In genomic region chr3:62446337-62446940, GRCh38 we compare ENCODE assay signal across 14 cellular contexts.
DNase-seq lines count a peak whose midpoint lies in the region; ATAC-seq and TF ChIP-seq lines count a peak whose summit lies in the region.
"Had no signal": no experiment of that assay in that cellular context is flagged by ENCODE, and none has a peak within 500 bp of the region (broad histone marks: within the 10 kb centered on the region; RNA-seq: fewer than 3 reads in every experiment).

No MANE protein-coding gene starts in this region.

- no peaks in the 10 kb centered on the region for H3K79me2 ChIP-seq in PC-9 (ENCODE audit: low read depth)
- H3K79me2 ChIP-seq: parathyroid adenoma had no signal

- peak; percentile 73 for ATAC-seq in GM18873 (IDR thresholded peaks at IDR 0.05; ENCODE audit: low FRiP score, unreplicated experiment)
- peak; percentile 87 for ATAC-seq in HG02870 (IDR thresholded peaks at IDR 0.05; ENCODE audit: unreplicated experiment)
- no peak for ATAC-seq in left cardiac atrium
- ATAC-seq in lower lobe of right lung = no peak

- no TSS peak for BruUV-seq in PC-9 (replicated peaks; lab: Mats Ljungman, UMichigan)

- no peak for DNase-seq in CD8-positive, alpha-beta memory T cell
- DNase-seq in PC-9 = no peak
- DNase-seq in left cardiac atrium = no peak
- no peak for DNase-seq in occipital lobe (lab: John Stamatoyannopoulos, UW)
- DNase-seq in activated CD8-positive, alpha-beta memory T cell treated with anti-CD3 and anti-CD28 coated beads for 24 hours = no peak
- no peak for DNase-seq in lower lobe of right lung
- DNase-seq: NCI-H2081, T-helper 9 cell had no signal

- no peaks in the 10 kb centered on the region for H3K36me3 ChIP-seq in CD8-positive, alpha-beta memory T cell (ENCODE audit: insufficient read depth, low read length)
- no peaks in the 10 kb centered on the region for H3K36me3 ChIP-seq in PC-9 (ENCODE audit: low read depth)
- H3K36me3 ChIP-seq in lower lobe of right lung = no peaks in the 10 kb centered on the region

- TF ChIP-seq CTCF in PC-9 (conservative IDR thresholded peaks at IDR 0.05) (no peak), lower lobe of right lung (IDR thresholded peaks at IDR 0.05) (no peak)

- no peak overlapping the region for H3K27ac ChIP-seq in CD8-positive, alpha-beta memory T cell (ENCODE audit: low read depth, low read length)
- H3K27ac ChIP-seq in PC-9 (no peak overlapping the region), lower lobe of right lung (no peak overlapping the region)
- H3K27ac ChIP-seq: KMS-11, parathyroid adenoma had no signal

- POLR2A ChIA-PET in CD8-positive, alpha-beta memory T cell (lab: Charles Lee) = no interaction called here
- POLR2A ChIA-PET in PC-9 (lab: Charles Lee; ENCODE audit: unreplicated experiment) = interaction anchor here (0.6 kb wide), 1 partner anchor 1177 kb away, joined by 4 read pairs; no protein-coding TSS in a partner anchor

- no peaks in the 10 kb centered on the region for H3F3A ChIP-seq in PC-9 (ENCODE audit: insufficient read depth, low read depth)

- H2AFZ ChIP-seq in PC-9 = no peak overlapping the region
- H2AFZ ChIP-seq: parathyroid adenoma had no signal

- peak overlapping the region in 6 of 7 donors; percentile 2 to 71 (median 36) for H3K4me3 Mint-ChIP-seq in CD8-positive, alpha-beta memory T cell

- peak overlapping the region; percentile 50; the same call in 1 of the 2 replicates for H3K4me2 ChIP-seq in PC-9
- H3K4me2 ChIP-seq: KMS-11 had no signal

- H3K27ac Mint-ChIP-seq in CD8-positive, alpha-beta memory T cell = peak overlapping the region in 2 of 8 donors; percentile 2 to 41
- H3K27ac Mint-ChIP-seq: B cell, memory B cell had no signal

- CTCF ChIA-PET in CD8-positive, alpha-beta memory T cell (lab: Charles Lee) = no interaction called here
- CTCF ChIA-PET in PC-9 (lab: Charles Lee) = no interaction called here

- H3K9me3 ChIP-seq in CD8-positive, alpha-beta memory T cell (ENCODE audit: low read length) = no peaks in the 10 kb centered on the region
- no peaks in the 10 kb centered on the region for H3K9me3 ChIP-seq in PC-9 (ENCODE audit: insufficient read depth, low read depth)
- H3K9me3 ChIP-seq in lower lobe of right lung = no peaks in the 10 kb centered on the region

- peaks cover 15 to 33% (median 26%) of the 10 kb centered on the region in 3 donors for H3K4me1 Mint-ChIP-seq in CD8-positive, alpha-beta memory T cell
- H3K4me1 Mint-ChIP-seq: memory B cell had no signal

- H3K27me3 Mint-ChIP-seq in CD8-positive, alpha-beta memory T cell = no peaks in the 10 kb centered on the region
- H3K27me3 Mint-ChIP-seq: B cell, memory B cell had no signal

- peaks cover 0 to 6% (median 0%) of the 10 kb centered on the region in 5 donors for H3K9me3 Mint-ChIP-seq in CD8-positive, alpha-beta memory T cell

- no peak overlapping the region for H3K4me3 ChIP-seq in CD8-positive, alpha-beta memory T cell (ENCODE audit: low read length)
- no peak overlapping the region for H3K4me3 ChIP-seq in PC-9
- no peak overlapping the region for H3K4me3 ChIP-seq in lower lobe of right lung

- H3K36me3 Mint-ChIP-seq in CD8-positive, alpha-beta memory T cell = no peaks in the 10 kb centered on the region
- H3K36me3 Mint-ChIP-seq: memory B cell had no signal

- H3K27me3 ChIP-seq in CD8-positive, alpha-beta memory T cell (ENCODE audit: insufficient read depth, low read length, poor library complexity, severe bottlenecking) = no peaks in the 10 kb centered on the region
- H3K27me3 ChIP-seq in PC-9 (ENCODE audit: insufficient read depth, low read depth) (peaks cover 9% of the 10 kb centered on the region), lower lobe of right lung (ENCODE audit: low read depth) (no peaks in the 10 kb centered on the region)

- H3K4me1 ChIP-seq in CD8-positive, alpha-beta memory T cell (ENCODE audit: insufficient read depth, low read length) = peaks cover 16% of the 10 kb centered on the region
- H3K4me1 ChIP-seq in PC-9 (replicated peaks; ENCODE audit: insufficient read depth) = no peaks in the 10 kb centered on the region
- no peaks in the 10 kb centered on the region for H3K4me1 ChIP-seq in lower lobe of right lung
- H3K4me1 ChIP-seq: parathyroid adenoma had no signal

- H3K9me2 ChIP-seq in PC-9 (ENCODE audit: insufficient read depth) = no peaks in the 10 kb centered on the region; the same call in 1 of the 2 replicates

- no peaks in the 10 kb centered on the region for H4K20me1 ChIP-seq in PC-9 (ENCODE audit: insufficient read depth)

- intact Hi-C loops in PC-9 (cut with micrococcal nuclease; ENCODE audit: unreplicated experiment) = no loop called here
- intact Hi-C loops in left cardiac atrium (cut with DNase I) = no loop called here
- intact Hi-C loops in lower lobe of right lung (cut with DNase I) = no loop called here

Comparison
In these comparisons a context has a peak if more than half of its experiments do, and no peak if none do; other contexts are left out.
1. ATAC-seq: peak in GM18873 (single experiment) and HG02870 (single experiment); none in left cardiac atrium (0 of 2) and lower lobe of right lung (0 of 2).